ENCODE assay signal across 2 cellular contexts in genomic region chr6:168999392-168999791, GRCh38.
A peak's percentile ranks its signal among the peaks of the same experiment; 100 is the strongest.
TF ChIP-seq lines count a peak whose summit lies in the region.

No MANE protein-coding gene starts in this region.

TF ChIP-seq in GM23338, 12 proteins besides CTCF, POLR2A, EP300 and RAD21:
- no peak for TF ChIP-seq STAT1 (IDR thresholded peaks at IDR 0.05; ENCODE audit: unreplicated experiment)

TF ChIP-seq in SK-N-SH, 30 proteins besides CTCF, POLR2A, EP300 and RAD21:
- TF ChIP-seq, protein P1, sequence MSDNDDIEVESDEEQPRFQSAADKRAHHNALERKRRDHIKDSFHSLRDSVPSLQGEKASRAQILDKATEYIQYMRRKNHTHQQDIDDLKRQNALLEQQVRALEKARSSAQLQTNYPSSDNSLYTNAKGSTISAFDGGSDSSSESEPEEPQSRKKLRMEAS (IDR thresholded peaks at IDR 0.05; ENCODE audit: low read depth), result 0 out of 2 replicates have a peak, but pooled peaks have one; percentile 23
- no peak for TF ChIP-seq POLR2AphosphoS5 (IDR thresholded peaks at IDR 0.05; ENCODE audit: low read depth, low read length)
- TF ChIP-seq FOSL2 (IDR thresholded peaks at IDR 0.05; ENCODE audit: borderline replicate concordance, low read depth), result peak; percentile 9; the same call in 1 of the 2 replicates
